In the genomic region with DNA sequence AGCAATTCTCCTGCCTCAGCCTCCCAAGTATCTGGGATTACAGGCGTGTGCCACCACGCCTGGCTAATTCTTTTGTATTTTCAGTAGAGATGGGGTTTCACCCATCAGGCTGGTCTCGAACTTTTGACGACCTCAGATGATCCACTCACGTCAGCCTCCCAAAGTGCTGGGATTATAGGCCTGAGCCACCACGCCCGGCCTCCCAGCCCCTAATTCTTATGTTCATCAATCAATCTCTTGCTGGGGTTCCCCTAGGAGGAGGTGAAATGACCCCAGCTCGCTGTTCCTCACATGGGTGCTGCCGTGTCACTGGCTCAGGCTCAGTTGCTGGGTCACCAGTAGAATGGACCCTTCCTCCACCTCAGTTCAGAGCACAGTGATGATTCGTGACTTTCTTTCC, we compare ENCODE assay signal across 6 cellular contexts. TPM values are rescaled to one million over a fixed set of nuclear protein-coding genes. Genes with fewer than 3 reads are reported as not detected.
"Had no signal": no experiment of that assay in that cellular context is flagged by ENCODE, and none has a peak within 500 bp of the region (broad histone marks: within the 10 kb centered on the region; RNA-seq: fewer than 3 reads in every experiment).

A gene (plus strand): TSS at position 301 of the 400 bp plus-strand sequence.

RNA-seq across cellular contexts. Expression of the gene that starts here (rescaled TPM):
- total RNA-seq: HepG2, HT-29, HT1080, IMR-90, K562 had no signal
- polyA plus RNA-seq: HepG2, IgD-negative memory B cell, IMR-90, K562 had no signal
